23 cellular contexts compared by ENCODE assay signal in genomic region chr1:12285496-12286143, GRCh38.
"Had no signal": no experiment of that assay in that cellular context is flagged by ENCODE, and none has a peak within 500 bp of the region (broad histone marks: within the 10 kb centered on the region; RNA-seq: fewer than 3 reads in every experiment).

No MANE protein-coding gene starts in this region.

- H3K27ac ChIP-seq: Peyer's patch, RWPE1, SJCRH30, VCaP had no signal

- FAIRE-seq: bronchial epithelial cell had no signal

- H3K4me1 ChIP-seq: Peyer's patch, SJCRH30 had no signal

- DNase-seq: activated CD4-positive, alpha-beta T cell treated with anti-CD3 and anti-CD28 coated beads for 36 hours; activated CD4-positive, alpha-beta T cell treated with anti-CD3 and anti-CD28 coated beads, Interleukin-2, amount 50 U/mL, for 4 hours; activated CD8-positive, alpha-beta memory T cell treated with anti-CD3 and anti-CD28 coated beads, Interleukin-2, amount 10 ng/mL, durations not matched to agents 7 days and 5 days; activated effector memory CD4-positive, alpha-beta T cell treated with anti-CD3 and anti-CD28 coated beads, Interleukin-2, amount 50 U/mL, for 16 hours; activated naive CD4-positive, alpha-beta T cell treated with anti-CD3 and anti-CD28 coated beads for 36 hours; activated T-cell treated with anti-CD3 and anti-CD28 coated beads, Interleukin-2, amount 50 U/mL, for 24 hours; central memory CD4-positive, alpha-beta T cell; MG63; NCI-H1105; NCI-H1436; NCI-H1694 treated with DMSO at 0.1 percent for 48 hours; NCI-H2081; NCI-H446; NCI-H524; Peyer's patch; Right ventricle myocardium superior; SJCRH30; SK-N-SH; T-helper 1 cell had no signal

- H3K9me3 ChIP-seq: MG63, Peyer's patch, SJCRH30, SK-N-SH had no signal

- H3K9ac ChIP-seq: SK-N-SH had no signal

- H3K4me3 Mint-ChIP-seq: activated CD4-positive, alpha-beta T cell treated with anti-CD3 and anti-CD28 coated beads for 36 hours; activated CD8-positive, alpha-beta memory T cell treated with anti-CD3 and anti-CD28 coated beads, Interleukin-2, amount 10 ng/mL, durations not matched to agents 7 days and 5 days; activated naive CD4-positive, alpha-beta T cell treated with anti-CD3 and anti-CD28 coated beads for 36 hours; activated naive CD8-positive, alpha-beta T cell; activated T-cell treated with anti-CD3 and anti-CD28 coated beads, Interleukin-2, amount 50 U/mL, for 24 hours had no signal

- H3K4me2 ChIP-seq: SK-N-SH had no signal

- H3K4me3 ChIP-seq: MG63, Peyer's patch, SJCRH30 had no signal

- H3K9me2 ChIP-seq: SK-N-SH had no signal

- ATAC-seq: activated CD4-positive, alpha-beta T cell treated with anti-CD3 and anti-CD28 coated beads for 36 hours; activated CD8-positive, alpha-beta memory T cell treated with anti-CD3 and anti-CD28 coated beads, Interleukin-2, amount 10 ng/mL, durations not matched to agents 7 days and 5 days had no signal

- H3K27me3 ChIP-seq: MG63, Peyer's patch, SJCRH30 had no signal

- H3K27ac Mint-ChIP-seq: activated CD4-positive, alpha-beta T cell treated with anti-CD3 and anti-CD28 coated beads for 36 hours; activated CD8-positive, alpha-beta memory T cell treated with anti-CD3 and anti-CD28 coated beads, Interleukin-2, amount 10 ng/mL, durations not matched to agents 7 days and 5 days; activated naive CD4-positive, alpha-beta T cell treated with anti-CD3 and anti-CD28 coated beads for 36 hours; activated naive CD8-positive, alpha-beta T cell had no signal

- H3K27me3 Mint-ChIP-seq: activated CD4-positive, alpha-beta T cell treated with anti-CD3 and anti-CD28 coated beads for 36 hours; activated CD8-positive, alpha-beta memory T cell treated with anti-CD3 and anti-CD28 coated beads, Interleukin-2, amount 10 ng/mL, durations not matched to agents 7 days and 5 days; activated naive CD8-positive, alpha-beta T cell; activated T-cell treated with anti-CD3 and anti-CD28 coated beads, Interleukin-2, amount 50 U/mL, for 24 hours had no signal

- H3K9me3 Mint-ChIP-seq: activated naive CD4-positive, alpha-beta T cell treated with anti-CD3 and anti-CD28 coated beads for 36 hours; activated T-cell treated with anti-CD3 and anti-CD28 coated beads, Interleukin-2, amount 50 U/mL, for 24 hours had no signal
